In genomic region chrX:124862304-124862703, GRCh38 we compare ENCODE assay signal across 18 cellular contexts.
"Had no signal": no experiment of that assay in that cellular context is flagged by ENCODE, and none has a peak within 500 bp of the region (broad histone marks: within the 10 kb centered on the region; RNA-seq: fewer than 3 reads in every experiment).

No MANE protein-coding gene starts in this region.

- H3K4me3 Mint-ChIP-seq: dendritic cell treated with granulocyte-macrophage colony-stimulating factor and Interleukin-4, amounts not matched to agents 40 ng/mL and 50 ng/mL, for 4 days; effector memory CD8-positive, alpha-beta T cell; naive thymus-derived CD8-positive, alpha-beta T cell; stimulated activated effector memory CD8-positive, alpha-beta T cell treated with anti-CD3 and anti-CD28 coated beads, Interleukin-12 subunit alpha, Interleukin-12 subunit beta, amount 100 ng/mL, for 72 hours; type B pancreatic cell had no signal

- H3K4me3 ChIP-seq: psoas muscle, right lobe of liver, suprapubic skin, thyroid gland had no signal

- H3K27ac ChIP-seq: foreskin keratinocyte, neutrophil, psoas muscle, right lobe of liver, suprapubic skin, thyroid gland had no signal

- ATAC-seq: effector memory CD8-positive, alpha-beta T cell; foreskin keratinocyte; left lobe of liver; naive thymus-derived CD8-positive, alpha-beta T cell; psoas muscle; right lobe of liver; stimulated activated effector memory CD8-positive, alpha-beta T cell treated with anti-CD3 and anti-CD28 coated beads, Interleukin-12 subunit alpha, Interleukin-12 subunit beta, amount 100 ng/mL, for 72 hours; stimulated activated naive CD8-positive, alpha-beta T cell treated with anti-CD3 and anti-CD28 coated beads, Interleukin-15, Interleukin-2, amounts not matched to agents 100 U/mL and 50 U/mL, for 24 hours had no signal

- H3K9me3 ChIP-seq: neutrophil, psoas muscle, right lobe of liver, suprapubic skin, thyroid gland had no signal

- H3K9me3 Mint-ChIP-seq: effector memory CD8-positive, alpha-beta T cell; stimulated activated effector memory CD8-positive, alpha-beta T cell treated with anti-CD3 and anti-CD28 coated beads, Interleukin-12 subunit alpha, Interleukin-12 subunit beta, amount 100 ng/mL, for 72 hours had no signal

- H3K27me3 Mint-ChIP-seq: dendritic cell treated with granulocyte-macrophage colony-stimulating factor and Interleukin-4, amounts not matched to agents 40 ng/mL and 50 ng/mL, for 4 days; type B pancreatic cell had no signal

- H3K4me1 Mint-ChIP-seq: naive thymus-derived CD8-positive, alpha-beta T cell; stimulated activated effector memory CD8-positive, alpha-beta T cell treated with anti-CD3 and anti-CD28 coated beads, Interleukin-12 subunit alpha, Interleukin-12 subunit beta, amount 100 ng/mL, for 72 hours had no signal

- H3K27ac Mint-ChIP-seq: dendritic cell treated with granulocyte-macrophage colony-stimulating factor and Interleukin-4, amounts not matched to agents 40 ng/mL and 50 ng/mL, for 4 days; effector memory CD8-positive, alpha-beta T cell; naive thymus-derived CD8-positive, alpha-beta T cell; stimulated activated effector memory CD8-positive, alpha-beta T cell treated with anti-CD3 and anti-CD28 coated beads, Interleukin-12 subunit alpha, Interleukin-12 subunit beta, amount 100 ng/mL, for 72 hours; type B pancreatic cell had no signal

- H3K36me3 Mint-ChIP-seq: stimulated activated effector memory CD8-positive, alpha-beta T cell treated with anti-CD3 and anti-CD28 coated beads, Interleukin-12 subunit alpha, Interleukin-12 subunit beta, amount 100 ng/mL, for 72 hours; type B pancreatic cell had no signal

- H3K27me3 ChIP-seq: foreskin keratinocyte, neutrophil, right lobe of liver, suprapubic skin, thyroid gland had no signal

- DNase-seq: effector memory CD8-positive, alpha-beta T cell; foreskin keratinocyte; kidney glomerular epithelial cell; mammary epithelial cell; naive thymus-derived CD8-positive, alpha-beta T cell; psoas muscle; retina; right lobe of liver; stimulated activated CD4-positive, alpha-beta T cell treated with anti-CD3 and anti-CD28 coated beads, Interleukin-4, amount 100 ng/mL, for 1 hour; stimulated activated CD8-positive, alpha-beta memory T cell treated with anti-CD3 and anti-CD28 coated beads, Interleukin-4, amount 100 ng/mL, for 48 hours; stimulated activated naive CD8-positive, alpha-beta T cell treated with anti-CD3 and anti-CD28 coated beads, Interleukin-15, Interleukin-2, amounts not matched to agents 100 U/mL and 50 U/mL, for 24 hours; thyroid gland had no signal

- H3K4me1 ChIP-seq: foreskin keratinocyte, psoas muscle, right lobe of liver, suprapubic skin, thyroid gland had no signal

- H3K36me3 ChIP-seq: neutrophil, right lobe of liver, suprapubic skin, thyroid gland had no signal
